In genomic region chr14:100828448-100828834, GRCh38 we compare ENCODE assay signal across 19 cellular contexts. TPM values are rescaled to one million over a fixed set of nuclear protein-coding genes. Genes with fewer than 3 reads are reported as not detected.
DNase-seq lines count a peak whose midpoint lies in the region; ATAC-seq and TF ChIP-seq lines count a peak whose summit lies in the region.
"Had no signal": no experiment of that assay in that cellular context is flagged by ENCODE, and none has a peak within 500 bp of the region (broad histone marks: within the 10 kb centered on the region; RNA-seq: fewer than 3 reads in every experiment).

No MANE protein-coding gene starts in this region.

- no peak for TF ChIP-seq POLR2A in spleen (IDR thresholded peaks at IDR 0.05)

- peaks cover 8% of the 10 kb centered on the region for H3K9me3 Mint-ChIP-seq in activated T-helper 1 cell treated with anti-CD3 and anti-CD28 coated beads, Interleukin-12 subunit alpha, Interleukin-12 subunit beta, Interleukin-2, Interleukin-4 antibody, amounts not matched to agents 30 ng/mL and 10 ng/mL and 1 ng/mL, durations not matched to agents 14 hours and 24 hours and 36 hours
- H3K9me3 Mint-ChIP-seq in type B pancreatic cell: no peaks in the 10 kb centered on the region

- H3K4me1 Mint-ChIP-seq in activated T-helper 1 cell treated with anti-CD3 and anti-CD28 coated beads, Interleukin-12 subunit alpha, Interleukin-12 subunit beta, Interleukin-2, Interleukin-4 antibody, amounts not matched to agents 30 ng/mL and 10 ng/mL and 1 ng/mL, durations not matched to agents 14 hours and 24 hours and 36 hours (ENCODE audit: low read depth): no peaks in the 10 kb centered on the region
- H3K4me1 Mint-ChIP-seq in type B pancreatic cell (ENCODE audit: unreplicated experiment): peaks cover 22% of the 10 kb centered on the region

- peaks cover 0 to 10% (median 0%) of the 10 kb centered on the region in 6 donors for H3K36me3 ChIP-seq in spleen
- H3K36me3 ChIP-seq: esophagus muscularis mucosa, heart right ventricle had no signal

- peaks cover 23% of the 10 kb centered on the region for H3K27me3 Mint-ChIP-seq in activated T-helper 1 cell treated with anti-CD3 and anti-CD28 coated beads, Interleukin-12 subunit alpha, Interleukin-12 subunit beta, Interleukin-2, Interleukin-4 antibody, amounts not matched to agents 30 ng/mL and 10 ng/mL and 1 ng/mL, durations not matched to agents 14 hours and 24 hours and 36 hours (ENCODE audit: insufficient read depth)
- peaks cover 9% of the 10 kb centered on the region for H3K27me3 Mint-ChIP-seq in type B pancreatic cell

- TF ChIP-seq CTCF in fibroblast of villous mesenchyme (IDR thresholded peaks at IDR 0.05; ENCODE audit: insufficient read depth, low read depth, low read length) (peak; percentile 3), type B pancreatic cell (conservative IDR thresholded peaks at IDR 0.05) (no peak), spleen (IDR thresholded peaks at IDR 0.05 in 8 of 11, conservative IDR thresholded peaks at IDR 0.05 in 3 of 11) (peak in 1 of 11 experiments; percentile 0)

- H3K27ac ChIP-seq in spleen: no peak overlapping the region
- H3K27ac ChIP-seq: 22Rv1, esophagus muscularis mucosa, heart right ventricle had no signal

- ATAC-seq in GM19023 (IDR thresholded peaks at IDR 0.05; ENCODE audit: unreplicated experiment): no peak
- ATAC-seq: activated naive CD4-positive, alpha-beta T cell treated with anti-CD3 and anti-CD28 coated beads, Interleukin-2, amount 50 U/mL, for 72 hours; HCT116 had no signal

- H3K4me3 Mint-ChIP-seq in activated T-helper 1 cell treated with anti-CD3 and anti-CD28 coated beads, Interleukin-12 subunit alpha, Interleukin-12 subunit beta, Interleukin-2, Interleukin-4 antibody, amounts not matched to agents 30 ng/mL and 10 ng/mL and 1 ng/mL, durations not matched to agents 14 hours and 24 hours and 36 hours: no peak overlapping the region
- no peak overlapping the region for H3K4me3 Mint-ChIP-seq in type B pancreatic cell
- H3K4me3 Mint-ChIP-seq: CD4-positive, alpha-beta memory T cell had no signal

- DNase-seq in DMS153 (lab: John Stamatoyannopoulos, UW): peak; percentile 56
- no peak for DNase-seq in DMS153 treated with DMSO at 0.1 percent for 48 hours (lab: John Stamatoyannopoulos, UW; ENCODE audit: unreplicated experiment)
- no peak for DNase-seq in activated T-helper 1 cell treated with anti-CD3 and anti-CD28 coated beads, Interleukin-12 subunit alpha, Interleukin-12 subunit beta, Interleukin-2, Interleukin-4 antibody, amounts not matched to agents 30 ng/mL and 10 ng/mL and 1 ng/mL, durations not matched to agents 14 hours and 24 hours and 36 hours (ENCODE audit: low spot score)
- no peak for DNase-seq in fibroblast of villous mesenchyme (ENCODE audit: low read depth)
- DNase-seq in type B pancreatic cell (ENCODE audit: extremely low spot score, unreplicated experiment): no peak
- no peak for DNase-seq in spleen
- no peak for DNase-seq in D341Med (ENCODE audit: low spot score)
- DNase-seq: activated T-cell treated with anti-CD3 and anti-CD28 coated beads for 4 hours; CD4-positive, alpha-beta memory T cell; heart right ventricle; KG1; NCI-H2029; small intestine; stimulated activated CD8-positive, alpha-beta memory T cell treated with anti-CD3 and anti-CD28 coated beads, Interleukin-4, amount 100 ng/mL, for 48 hours had no signal

- peak overlapping the region; percentile 44 for H3K27ac Mint-ChIP-seq in activated T-helper 1 cell treated with anti-CD3 and anti-CD28 coated beads, Interleukin-12 subunit alpha, Interleukin-12 subunit beta, Interleukin-2, Interleukin-4 antibody, amounts not matched to agents 30 ng/mL and 10 ng/mL and 1 ng/mL, durations not matched to agents 14 hours and 24 hours and 36 hours
- H3K27ac Mint-ChIP-seq in type B pancreatic cell: peak overlapping the region; percentile 21
- H3K27ac Mint-ChIP-seq: activated naive CD4-positive, alpha-beta T cell treated with anti-CD3 and anti-CD28 coated beads, Interleukin-2, amount 50 U/mL, for 72 hours; CD4-positive, alpha-beta memory T cell had no signal

- peaks cover 2% of the 10 kb centered on the region for H3K36me3 Mint-ChIP-seq in activated T-helper 1 cell treated with anti-CD3 and anti-CD28 coated beads, Interleukin-12 subunit alpha, Interleukin-12 subunit beta, Interleukin-2, Interleukin-4 antibody, amounts not matched to agents 30 ng/mL and 10 ng/mL and 1 ng/mL, durations not matched to agents 14 hours and 24 hours and 36 hours (ENCODE audit: low read depth)
- H3K36me3 Mint-ChIP-seq in type B pancreatic cell: no peaks in the 10 kb centered on the region
- H3K36me3 Mint-ChIP-seq: CD4-positive, alpha-beta memory T cell had no signal

- H3K27me3 ChIP-seq in spleen (replicated peaks in 1 of 7): peaks cover 0 to 48% (median 7%) of the 10 kb centered on the region in 7 donors

- intact Hi-C loops in activated T-helper 1 cell treated with anti-CD3 and anti-CD28 coated beads, Interleukin-12 subunit alpha, Interleukin-12 subunit beta, Interleukin-2, Interleukin-4 antibody, amounts not matched to agents 30 ng/mL and 10 ng/mL and 1 ng/mL, durations not matched to agents 14 hours and 24 hours and 36 hours (cut with micrococcal nuclease): no loop called here
- intact Hi-C loops in spleen (cut with DNase I; ENCODE audit: low total_unique reads): no loop called here

- peaks cover 0 to 21% (median 3%) of the 10 kb centered on the region in 8 donors for H3K9me3 ChIP-seq in spleen

- peak overlapping the region; percentile 88 for H3K4me3 ChIP-seq in fibroblast of villous mesenchyme (ENCODE audit: low read depth, low read length)
- peak overlapping the region in 1 of 8 donors; percentile 64 for H3K4me3 ChIP-seq in spleen

- 79 to 90% (median 86%) methylated on average over 5 of the region's 5 CpGs for WGBS in spleen, 5 donors

- peaks cover 0 to 25% (median 10%) of the 10 kb centered on the region in 6 donors for H3K4me1 ChIP-seq in spleen

RNA-seq across cellular contexts. Expression of gene MEG3, which starts 2.5 kb away (rescaled TPM):
- not detected in 2 replicates for total RNA-seq in activated T-helper 1 cell treated with anti-CD3 and anti-CD28 coated beads, Interleukin-12 subunit alpha, Interleukin-12 subunit beta, Interleukin-2, Interleukin-4 antibody, amounts not matched to agents 30 ng/mL and 10 ng/mL and 1 ng/mL, durations not matched to agents 14 hours and 24 hours and 36 hours
- total RNA-seq in fibroblast of villous mesenchyme: 120 and 187 TPM in 2 replicates
- 0.68 and 0.74 TPM in 2 replicates for total RNA-seq in type B pancreatic cell (ENCODE audit: low replicate concordance)
- total RNA-seq in spleen: 100 to 1,000 TPM in 5 of 7 donors, 10 to 100 TPM in 2; 86.5 to 282 (median 174) TPM
- 100 to 1,000 TPM in 2 of 3 donors, 10 to 100 TPM in 1; 86.6 to 763 (median 435) TPM for polyA plus RNA-seq in spleen
- total RNA-seq: activated naive CD4-positive, alpha-beta T cell treated with anti-CD3 and anti-CD28 coated beads, Interleukin-2, amount 50 U/mL, for 72 hours; CD4-positive, alpha-beta memory T cell had no signal
- polyA plus RNA-seq: CD4-positive, alpha-beta memory T cell had no signal

Comparison
In these comparisons a context has a peak if more than half of its experiments do, and no peak if none do; other contexts are left out.
1. RNA of gene MEG3, which starts 2.5 kb away (total RNA-seq): 120 to 187 TPM in fibroblast of villous mesenchyme and 86.5 to 282 TPM in spleen; 0.68 to 0.74 TPM in type B pancreatic cell and not detected in activated T-helper 1 cell treated with anti-CD3 and anti-CD28 coated beads, Interleukin-12 subunit alpha, Interleukin-12 subunit beta, Interleukin-2, Interleukin-4 antibody, amounts not matched to agents 30 ng/mL and 10 ng/mL and 1 ng/mL, durations not matched to agents 14 hours and 24 hours and 36 hours; every median in the first group is over 10 times any median in the second.